Comparison of ENCODE assay signal across 22 cellular contexts in genomic region chr12:26841085-26841484, GRCh38.
"Had no signal": no experiment of that assay in that cellular context is flagged by ENCODE, and none has a peak within 500 bp of the region (broad histone marks: within the 10 kb centered on the region; RNA-seq: fewer than 3 reads in every experiment).

No MANE protein-coding gene starts in this region.

- H3K27ac Mint-ChIP-seq: activated CD4-positive, alpha-beta memory T cell treated with anti-CD3 and anti-CD28 coated beads, Interleukin-2, amount 10 ng/mL, durations not matched to agents 7 days and 5 days; activated naive CD8-positive, alpha-beta T cell treated with anti-CD3 and anti-CD28 coated beads for 36 hours; activated T-helper 1 cell treated with anti-CD3 and anti-CD28 coated beads, Interleukin-12 subunit alpha, Interleukin-12 subunit beta, Interleukin-2, Interleukin-4 antibody, amounts not matched to agents 30 ng/mL and 10 ng/mL and 1 ng/mL, durations not matched to agents 14 hours and 24 hours and 36 hours had no signal

- H3K4me3 ChIP-seq: lower lobe of right lung, mucosa of descending colon, sigmoid colon, smooth muscle cell, stomach, suprapubic skin, tibial nerve had no signal

- H3K27ac ChIP-seq: lower lobe of right lung, sigmoid colon, stomach, suprapubic skin, tibial nerve had no signal

- ATAC-seq: left lobe of liver, lower lobe of right lung, mucosa of descending colon had no signal

- H3K9me3 Mint-ChIP-seq: activated CD4-positive, alpha-beta memory T cell treated with anti-CD3 and anti-CD28 coated beads, Interleukin-2, amount 10 ng/mL, durations not matched to agents 7 days and 5 days; activated naive CD8-positive, alpha-beta T cell treated with anti-CD3 and anti-CD28 coated beads for 36 hours; activated T-helper 1 cell treated with anti-CD3 and anti-CD28 coated beads, Interleukin-12 subunit alpha, Interleukin-12 subunit beta, Interleukin-2, Interleukin-4 antibody, amounts not matched to agents 30 ng/mL and 10 ng/mL and 1 ng/mL, durations not matched to agents 14 hours and 24 hours and 36 hours had no signal

- DNase-seq: activated CD4-positive, alpha-beta memory T cell treated with anti-CD3 and anti-CD28 coated beads, Interleukin-2, amount 10 ng/mL, durations not matched to agents 7 days and 5 days; activated gamma-delta T cell; activated naive CD8-positive, alpha-beta T cell treated with anti-CD3 and anti-CD28 coated beads for 36 hours; central memory CD4-positive, alpha-beta T cell; dermis blood vessel endothelial cell; effector CD8-positive, alpha-beta T cell; foreskin melanocyte; lower lobe of right lung; mesendoderm; mucosa of descending colon; sigmoid colon; stimulated activated CD4-positive, alpha-beta T cell treated with anti-CD3 and anti-CD28 coated beads, Interleukin-4, amount 100 ng/mL, for 4 hours; stomach; SW 1271 had no signal

- H3K9me3 ChIP-seq: lower lobe of right lung, mucosa of descending colon, sigmoid colon, stomach, suprapubic skin, tibial nerve had no signal

- H3K4me2 ChIP-seq: smooth muscle cell had no signal

- H3K4me3 Mint-ChIP-seq: activated CD4-positive, alpha-beta memory T cell treated with anti-CD3 and anti-CD28 coated beads, Interleukin-2, amount 10 ng/mL, durations not matched to agents 7 days and 5 days; activated naive CD8-positive, alpha-beta T cell treated with anti-CD3 and anti-CD28 coated beads for 36 hours; activated T-helper 1 cell treated with anti-CD3 and anti-CD28 coated beads, Interleukin-12 subunit alpha, Interleukin-12 subunit beta, Interleukin-2, Interleukin-4 antibody, amounts not matched to agents 30 ng/mL and 10 ng/mL and 1 ng/mL, durations not matched to agents 14 hours and 24 hours and 36 hours; neural crest cell had no signal

- H3K4me1 Mint-ChIP-seq: neural crest cell had no signal

- H3K27me3 ChIP-seq: sigmoid colon, stomach, suprapubic skin, tibial nerve had no signal

- H3K36me3 Mint-ChIP-seq: activated naive CD8-positive, alpha-beta T cell treated with anti-CD3 and anti-CD28 coated beads for 36 hours had no signal

- FAIRE-seq: astrocyte, urothelium cell line had no signal

- H3K36me3 ChIP-seq: lower lobe of right lung, sigmoid colon, stomach, suprapubic skin, tibial nerve had no signal
